In genomic region chr13:27852491-27852890, GRCh38 we compare ENCODE assay signal across 23 cellular contexts.
"Had no signal": no experiment of that assay in that cellular context is flagged by ENCODE, and none has a peak within 500 bp of the region (broad histone marks: within the 10 kb centered on the region; RNA-seq: fewer than 3 reads in every experiment).

No MANE protein-coding gene starts in this region.

- H3K27ac ChIP-seq: neural progenitor cell, ovary, parathyroid adenoma, psoas muscle, right lobe of liver, sigmoid colon, stomach, thoracic aorta, thyroid gland, tibial nerve, upper lobe of right lung, uterus had no signal

- H2AFZ ChIP-seq: neural progenitor cell, parathyroid adenoma had no signal

- ATAC-seq: natural killer cell; psoas muscle; right cardiac atrium; right lobe of liver; stimulated activated effector memory CD8-positive, alpha-beta T cell treated with anti-CD3 and anti-CD28 coated beads, Interleukin-12 subunit alpha, Interleukin-12 subunit beta, amount 100 ng/mL, for 72 hours; stimulated activated naive B cell treated with anti-CD40 and anti-IgM and Interleukin-4, amounts not matched to agents 10 μg/mL and 1 μg/mL and 100 μg/mL, for 72 hours; upper lobe of right lung had no signal

- H3K9me3 ChIP-seq: ovary, psoas muscle, right lobe of liver, sigmoid colon, stomach, thoracic aorta, thyroid gland, upper lobe of right lung, uterus had no signal

- H3K9ac ChIP-seq: neural progenitor cell, parathyroid adenoma had no signal

- DNase-seq: natural killer cell; occipital lobe; ovary; posterior cingulate gyrus; psoas muscle; right cardiac atrium; right lobe of liver; sigmoid colon; stimulated activated CD4-positive, alpha-beta T cell treated with anti-CD3 and anti-CD28 coated beads, Interleukin-15, amount 100 ng/mL, for 24 hours; stimulated activated CD4-positive, alpha-beta T cell treated with anti-CD3 and anti-CD28 coated beads, Interleukin-2, amount 100 ng/mL, for 24 hours; stimulated activated CD4-positive, alpha-beta T cell treated with anti-CD3 and anti-CD28 coated beads, Interleukin-2, amount 100 ng/mL, for 48 hours; stimulated activated CD4-positive, alpha-beta T cell treated with anti-CD3 and anti-CD28 coated beads, Interleukin-4, amount 100 ng/mL, for 24 hours; stimulated activated naive B cell treated with anti-CD40 and anti-IgM and Interleukin-4, amounts not matched to agents 10 μg/mL and 1 μg/mL and 100 μg/mL, for 72 hours; stimulated activated naive CD4-positive, alpha-beta T cell treated with Interleukin-2 at 50 U/mL for 16 hours; stomach; thyroid gland; upper lobe of right lung; uterus had no signal

- H3K27me3 ChIP-seq: ovary, right lobe of liver, thyroid gland, uterus had no signal

- H3K4me3 ChIP-seq: neural progenitor cell, ovary, psoas muscle, right lobe of liver, sigmoid colon, stomach, thoracic aorta, thyroid gland, tibial nerve, upper lobe of right lung, uterus had no signal

- H3K4me2 ChIP-seq: neural progenitor cell had no signal

- H3K79me2 ChIP-seq: parathyroid adenoma had no signal

- H3K4me1 ChIP-seq: neural progenitor cell, parathyroid adenoma, psoas muscle, right lobe of liver, sigmoid colon, stomach, thyroid gland, tibial nerve, upper lobe of right lung, uterus had no signal

- H3K36me3 ChIP-seq: neural progenitor cell, ovary, right lobe of liver, sigmoid colon, stomach, thoracic aorta, thyroid gland, tibial nerve, upper lobe of right lung, uterus had no signal
